1 cellular context compared by ENCODE assay signal in genomic region chr18:50154420-50154819, GRCh38.
A peak's percentile ranks its signal among the peaks of the same experiment; 100 is the strongest.
TF ChIP-seq lines count a peak whose summit lies in the region.

No MANE protein-coding gene starts in this region.

TF ChIP-seq in liver, 16 proteins besides CTCF, POLR2A, EP300 and RAD21 (continued from another document):
- TF ChIP-seq, protein P1, sequence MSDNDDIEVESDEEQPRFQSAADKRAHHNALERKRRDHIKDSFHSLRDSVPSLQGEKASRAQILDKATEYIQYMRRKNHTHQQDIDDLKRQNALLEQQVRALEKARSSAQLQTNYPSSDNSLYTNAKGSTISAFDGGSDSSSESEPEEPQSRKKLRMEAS (IDR thresholded peaks at IDR 0.05): peak; percentile 55
- peak; percentile 94 to 95 for TF ChIP-seq HNF4A (conservative IDR thresholded peaks at IDR 0.05)
- TF ChIP-seq TAF1 (conservative IDR thresholded peaks at IDR 0.05): no peak
- peak; percentile 80 to 81 for TF ChIP-seq RXRA (IDR thresholded peaks at IDR 0.05)
- no peak for TF ChIP-seq FOXA1 (IDR thresholded peaks at IDR 0.05)
- no peak for TF ChIP-seq FOXA2 (IDR thresholded peaks at IDR 0.05)
- no peak for TF ChIP-seq ATF3 (IDR thresholded peaks at IDR 0.05)
- TF ChIP-seq SP1 (IDR thresholded peaks at IDR 0.05): peak; percentile 73
- peak; percentile 42 for TF ChIP-seq ZBTB33 (IDR thresholded peaks at IDR 0.05)
- TF ChIP-seq NR2F2 (IDR thresholded peaks at IDR 0.05): no peak
- TF ChIP-seq YY1 (IDR thresholded peaks at IDR 0.05): peak; percentile 69
- TF ChIP-seq JUND (IDR thresholded peaks at IDR 0.05): peak; percentile 27 to 63
- TF ChIP-seq GABPA (IDR thresholded peaks at IDR 0.05 in 1 of 2, conservative IDR thresholded peaks at IDR 0.05 in 1 of 2): peak in 1 of 2 donors; percentile 63
- no peak for TF ChIP-seq EGR1 (IDR thresholded peaks at IDR 0.05; ENCODE audit: low read depth in 2 of 2)
- TF ChIP-seq REST (IDR thresholded peaks at IDR 0.05): peak; percentile 37
TF ChIP-seq in liver: peak in this region for 10.
